Comparison of ENCODE assay signal across 1 cellular context in the genomic region with DNA sequence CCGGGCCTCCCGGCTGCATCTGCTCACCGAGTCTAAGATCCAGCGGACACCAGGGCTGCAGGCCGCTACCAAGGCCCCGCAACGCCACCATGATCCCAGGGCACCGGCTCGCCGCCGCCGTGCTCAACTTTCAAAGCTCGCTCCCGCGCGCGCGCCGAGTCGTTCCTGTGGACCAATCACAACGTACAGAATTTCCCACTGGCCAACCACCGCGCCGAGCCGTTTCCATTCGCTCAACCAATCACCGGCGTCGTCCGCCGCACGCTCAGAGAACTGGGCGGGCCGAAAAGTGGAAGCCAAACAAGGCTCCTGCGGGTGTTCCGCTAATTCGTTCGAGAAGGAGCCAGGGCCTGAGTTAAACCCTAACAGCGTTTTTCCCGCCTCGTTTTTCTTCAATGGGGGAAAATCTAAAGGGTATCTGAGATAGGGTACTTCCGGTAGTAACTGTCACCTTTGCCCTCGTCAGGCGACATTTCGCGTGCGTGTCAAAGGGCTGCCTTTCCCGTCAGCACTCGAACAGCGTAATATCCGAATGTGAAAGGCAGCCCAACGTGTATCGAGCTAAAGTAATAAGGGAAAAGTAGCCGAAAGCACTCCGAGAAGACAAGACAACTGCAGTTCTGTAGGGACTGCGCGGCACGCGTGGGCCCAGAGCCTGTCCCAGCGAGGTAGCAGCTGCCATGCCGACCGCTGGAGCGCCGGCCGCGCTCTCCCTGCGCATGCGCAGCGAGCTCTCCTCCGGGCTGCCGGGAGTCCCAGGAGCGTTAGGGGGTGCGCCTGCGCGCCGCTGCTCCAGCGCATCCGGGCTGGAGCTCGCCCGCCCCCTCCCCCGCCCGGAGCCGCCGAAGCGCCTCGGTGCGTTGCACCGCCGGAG.
A peak's percentile ranks its signal among the peaks of the same experiment; 100 is the strongest.
TF ChIP-seq lines count a peak whose summit lies in the region.

A gene with protein sequence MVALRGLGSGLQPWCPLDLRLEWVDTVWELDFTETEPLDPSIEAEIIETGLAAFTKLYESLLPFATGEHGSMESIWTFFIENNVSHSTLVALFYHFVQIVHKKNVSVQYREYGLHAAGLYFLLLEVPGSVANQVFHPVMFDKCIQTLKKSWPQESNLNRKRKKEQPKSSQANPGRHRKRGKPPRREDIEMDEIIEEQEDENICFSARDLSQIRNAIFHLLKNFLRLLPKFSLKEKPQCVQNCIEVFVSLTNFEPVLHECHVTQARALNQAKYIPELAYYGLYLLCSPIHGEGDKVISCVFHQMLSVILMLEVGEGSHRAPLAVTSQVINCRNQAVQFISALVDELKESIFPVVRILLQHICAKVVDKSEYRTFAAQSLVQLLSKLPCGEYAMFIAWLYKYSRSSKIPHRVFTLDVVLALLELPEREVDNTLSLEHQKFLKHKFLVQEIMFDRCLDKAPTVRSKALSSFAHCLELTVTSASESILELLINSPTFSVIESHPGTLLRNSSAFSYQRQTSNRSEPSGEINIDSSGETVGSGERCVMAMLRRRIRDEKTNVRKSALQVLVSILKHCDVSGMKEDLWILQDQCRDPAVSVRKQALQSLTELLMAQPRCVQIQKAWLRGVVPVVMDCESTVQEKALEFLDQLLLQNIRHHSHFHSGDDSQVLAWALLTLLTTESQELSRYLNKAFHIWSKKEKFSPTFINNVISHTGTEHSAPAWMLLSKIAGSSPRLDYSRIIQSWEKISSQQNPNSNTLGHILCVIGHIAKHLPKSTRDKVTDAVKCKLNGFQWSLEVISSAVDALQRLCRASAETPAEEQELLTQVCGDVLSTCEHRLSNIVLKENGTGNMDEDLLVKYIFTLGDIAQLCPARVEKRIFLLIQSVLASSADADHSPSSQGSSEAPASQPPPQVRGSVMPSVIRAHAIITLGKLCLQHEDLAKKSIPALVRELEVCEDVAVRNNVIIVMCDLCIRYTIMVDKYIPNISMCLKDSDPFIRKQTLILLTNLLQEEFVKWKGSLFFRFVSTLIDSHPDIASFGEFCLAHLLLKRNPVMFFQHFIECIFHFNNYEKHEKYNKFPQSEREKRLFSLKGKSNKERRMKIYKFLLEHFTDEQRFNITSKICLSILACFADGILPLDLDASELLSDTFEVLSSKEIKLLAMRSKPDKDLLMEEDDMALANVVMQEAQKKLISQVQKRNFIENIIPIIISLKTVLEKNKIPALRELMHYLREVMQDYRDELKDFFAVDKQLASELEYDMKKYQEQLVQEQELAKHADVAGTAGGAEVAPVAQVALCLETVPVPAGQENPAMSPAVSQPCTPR (N-terminal part only) (minus strand): TSS at position 132 of the 874 bp plus-strand sequence. CDS start 41 bp downstream, at position 91.
A gene (plus strand): TSS at position 836 of the 874 bp plus-strand sequence. CDS start 452 bp downstream, outside the sequence.

TF ChIP-seq in HepG2, 621 proteins besides CTCF, POLR2A, EP300 and RAD21 (continued from another document and continues in another):
- TF ChIP-seq, protein P1, sequence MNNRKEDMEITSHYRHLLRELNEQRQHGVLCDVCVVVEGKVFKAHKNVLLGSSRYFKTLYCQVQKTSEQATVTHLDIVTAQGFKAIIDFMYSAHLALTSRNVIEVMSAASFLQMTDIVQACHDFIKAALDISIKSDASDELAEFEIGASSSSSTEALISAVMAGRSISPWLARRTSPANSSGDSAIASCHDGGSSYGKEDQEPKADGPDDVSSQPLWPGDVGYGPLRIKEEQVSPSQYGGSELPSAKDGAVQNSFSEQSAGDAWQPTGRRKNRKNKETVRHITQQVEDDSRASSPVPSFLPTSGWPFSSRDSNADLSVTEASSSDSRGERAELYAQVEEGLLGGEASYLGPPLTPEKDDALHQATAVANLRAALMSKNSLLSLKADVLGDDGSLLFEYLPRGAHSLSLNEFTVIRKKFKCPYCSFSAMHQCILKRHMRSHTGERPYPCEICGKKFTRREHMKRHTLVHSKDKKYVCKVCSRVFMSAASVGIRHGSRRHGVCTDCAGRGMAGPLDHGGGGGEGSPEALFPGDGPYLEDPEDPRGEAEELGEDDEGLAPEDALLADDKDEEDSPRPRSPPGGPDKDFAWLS (CRISPR knock-in tag; IDR thresholded peaks at IDR 0.05; ENCODE audit: borderline replicate concordance): no peak
- TF ChIP-seq, protein P2, sequence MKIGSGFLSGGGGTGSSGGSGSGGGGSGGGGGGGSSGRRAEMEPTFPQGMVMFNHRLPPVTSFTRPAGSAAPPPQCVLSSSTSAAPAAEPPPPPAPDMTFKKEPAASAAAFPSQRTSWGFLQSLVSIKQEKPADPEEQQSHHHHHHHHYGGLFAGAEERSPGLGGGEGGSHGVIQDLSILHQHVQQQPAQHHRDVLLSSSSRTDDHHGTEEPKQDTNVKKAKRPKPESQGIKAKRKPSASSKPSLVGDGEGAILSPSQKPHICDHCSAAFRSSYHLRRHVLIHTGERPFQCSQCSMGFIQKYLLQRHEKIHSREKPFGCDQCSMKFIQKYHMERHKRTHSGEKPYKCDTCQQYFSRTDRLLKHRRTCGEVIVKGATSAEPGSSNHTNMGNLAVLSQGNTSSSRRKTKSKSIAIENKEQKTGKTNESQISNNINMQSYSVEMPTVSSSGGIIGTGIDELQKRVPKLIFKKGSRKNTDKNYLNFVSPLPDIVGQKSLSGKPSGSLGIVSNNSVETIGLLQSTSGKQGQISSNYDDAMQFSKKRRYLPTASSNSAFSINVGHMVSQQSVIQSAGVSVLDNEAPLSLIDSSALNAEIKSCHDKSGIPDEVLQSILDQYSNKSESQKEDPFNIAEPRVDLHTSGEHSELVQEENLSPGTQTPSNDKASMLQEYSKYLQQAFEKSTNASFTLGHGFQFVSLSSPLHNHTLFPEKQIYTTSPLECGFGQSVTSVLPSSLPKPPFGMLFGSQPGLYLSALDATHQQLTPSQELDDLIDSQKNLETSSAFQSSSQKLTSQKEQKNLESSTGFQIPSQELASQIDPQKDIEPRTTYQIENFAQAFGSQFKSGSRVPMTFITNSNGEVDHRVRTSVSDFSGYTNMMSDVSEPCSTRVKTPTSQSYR (CRISPR knock-in tag; IDR thresholded peaks at IDR 0.05; ENCODE audit: borderline replicate concordance): 0 out of 2 replicates have a peak, but pooled peaks have one; percentile 8
- peak; percentile 16; the same call in 1 of the 2 replicates for TF ChIP-seq CREM (IDR thresholded peaks at IDR 0.05)
- TF ChIP-seq CREM (CRISPR knock-in tag; IDR thresholded peaks at IDR 0.05): no peak
- no peak for TF ChIP-seq MTF2 (CRISPR knock-in tag; IDR thresholded peaks at IDR 0.05; ENCODE audit: borderline replicate concordance)
- TF ChIP-seq ZBTB7A (CRISPR knock-in tag; IDR thresholded peaks at IDR 0.05): 0 out of 2 replicates have a peak, but pooled peaks have one; percentile 20
- TF ChIP-seq, protein P3, sequence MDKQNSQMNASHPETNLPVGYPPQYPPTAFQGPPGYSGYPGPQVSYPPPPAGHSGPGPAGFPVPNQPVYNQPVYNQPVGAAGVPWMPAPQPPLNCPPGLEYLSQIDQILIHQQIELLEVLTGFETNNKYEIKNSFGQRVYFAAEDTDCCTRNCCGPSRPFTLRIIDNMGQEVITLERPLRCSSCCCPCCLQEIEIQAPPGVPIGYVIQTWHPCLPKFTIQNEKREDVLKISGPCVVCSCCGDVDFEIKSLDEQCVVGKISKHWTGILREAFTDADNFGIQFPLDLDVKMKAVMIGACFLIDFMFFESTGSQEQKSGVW (CRISPR knock-in tag; IDR thresholded peaks at IDR 0.05; ENCODE audit: borderline replicate concordance): 0 out of 2 replicates have a peak, but pooled peaks have one; percentile 62
- TF ChIP-seq ZNF138 (CRISPR knock-in tag; IDR thresholded peaks at IDR 0.05; ENCODE audit: low read depth): peak; percentile 72
- 0 out of 2 replicates have a peak, but pooled peaks have one; percentile 43 for TF ChIP-seq ZNF567 (CRISPR knock-in tag; IDR thresholded peaks at IDR 0.05; ENCODE audit: borderline replicate concordance)
- TF ChIP-seq, protein P4, sequence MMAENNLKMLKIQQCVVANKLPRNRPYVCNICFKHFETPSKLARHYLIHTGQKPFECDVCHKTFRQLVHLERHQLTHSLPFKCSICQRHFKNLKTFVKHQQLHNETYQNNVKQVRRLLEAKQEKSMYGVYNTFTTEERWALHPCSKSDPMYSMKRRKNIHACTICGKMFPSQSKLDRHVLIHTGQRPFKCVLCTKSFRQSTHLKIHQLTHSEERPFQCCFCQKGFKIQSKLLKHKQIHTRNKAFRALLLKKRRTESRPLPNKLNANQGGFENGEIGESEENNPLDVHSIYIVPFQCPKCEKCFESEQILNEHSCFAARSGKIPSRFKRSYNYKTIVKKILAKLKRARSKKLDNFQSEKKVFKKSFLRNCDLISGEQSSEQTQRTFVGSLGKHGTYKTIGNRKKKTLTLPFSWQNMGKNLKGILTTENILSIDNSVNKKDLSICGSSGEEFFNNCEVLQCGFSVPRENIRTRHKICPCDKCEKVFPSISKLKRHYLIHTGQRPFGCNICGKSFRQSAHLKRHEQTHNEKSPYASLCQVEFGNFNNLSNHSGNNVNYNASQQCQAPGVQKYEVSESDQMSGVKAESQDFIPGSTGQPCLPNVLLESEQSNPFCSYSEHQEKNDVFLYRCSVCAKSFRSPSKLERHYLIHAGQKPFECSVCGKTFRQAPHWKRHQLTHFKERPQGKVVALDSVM (CRISPR knock-in tag; IDR thresholded peaks at IDR 0.05): peak; percentile 26
- peak; percentile 29 for TF ChIP-seq RXRA (CRISPR knock-in tag; IDR thresholded peaks at IDR 0.05)
- TF ChIP-seq ZNF543 (CRISPR knock-in tag; IDR thresholded peaks at IDR 0.05): 0 out of 2 replicates have a peak, but pooled peaks have one; percentile 40
- TF ChIP-seq PHF21A (CRISPR knock-in tag; IDR thresholded peaks at IDR 0.05): peak; percentile 80
- peak; percentile 53; the same call in 1 of the 2 replicates for TF ChIP-seq ZNF614 (CRISPR knock-in tag; IDR thresholded peaks at IDR 0.05; ENCODE audit: borderline replicate concordance)
- TF ChIP-seq, protein P5, sequence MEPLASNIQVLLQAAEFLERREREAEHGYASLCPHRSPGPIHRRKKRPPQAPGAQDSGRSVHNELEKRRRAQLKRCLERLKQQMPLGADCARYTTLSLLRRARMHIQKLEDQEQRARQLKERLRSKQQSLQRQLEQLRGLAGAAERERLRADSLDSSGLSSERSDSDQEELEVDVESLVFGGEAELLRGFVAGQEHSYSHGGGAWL (CRISPR knock-in tag; IDR thresholded peaks at IDR 0.05): peak; percentile 77
- peak; percentile 84; the same call in 1 of the 2 replicates for TF ChIP-seq ZNF317 (CRISPR knock-in tag; IDR thresholded peaks at IDR 0.05)
- no peak for TF ChIP-seq SUZ12 (IDR thresholded peaks at IDR 0.05; ENCODE audit: low read depth, low read length)
- TF ChIP-seq ZNF124 (CRISPR knock-in tag; IDR thresholded peaks at IDR 0.05): no peak; the same call in none of the 2 replicates
- TF ChIP-seq, protein P6, sequence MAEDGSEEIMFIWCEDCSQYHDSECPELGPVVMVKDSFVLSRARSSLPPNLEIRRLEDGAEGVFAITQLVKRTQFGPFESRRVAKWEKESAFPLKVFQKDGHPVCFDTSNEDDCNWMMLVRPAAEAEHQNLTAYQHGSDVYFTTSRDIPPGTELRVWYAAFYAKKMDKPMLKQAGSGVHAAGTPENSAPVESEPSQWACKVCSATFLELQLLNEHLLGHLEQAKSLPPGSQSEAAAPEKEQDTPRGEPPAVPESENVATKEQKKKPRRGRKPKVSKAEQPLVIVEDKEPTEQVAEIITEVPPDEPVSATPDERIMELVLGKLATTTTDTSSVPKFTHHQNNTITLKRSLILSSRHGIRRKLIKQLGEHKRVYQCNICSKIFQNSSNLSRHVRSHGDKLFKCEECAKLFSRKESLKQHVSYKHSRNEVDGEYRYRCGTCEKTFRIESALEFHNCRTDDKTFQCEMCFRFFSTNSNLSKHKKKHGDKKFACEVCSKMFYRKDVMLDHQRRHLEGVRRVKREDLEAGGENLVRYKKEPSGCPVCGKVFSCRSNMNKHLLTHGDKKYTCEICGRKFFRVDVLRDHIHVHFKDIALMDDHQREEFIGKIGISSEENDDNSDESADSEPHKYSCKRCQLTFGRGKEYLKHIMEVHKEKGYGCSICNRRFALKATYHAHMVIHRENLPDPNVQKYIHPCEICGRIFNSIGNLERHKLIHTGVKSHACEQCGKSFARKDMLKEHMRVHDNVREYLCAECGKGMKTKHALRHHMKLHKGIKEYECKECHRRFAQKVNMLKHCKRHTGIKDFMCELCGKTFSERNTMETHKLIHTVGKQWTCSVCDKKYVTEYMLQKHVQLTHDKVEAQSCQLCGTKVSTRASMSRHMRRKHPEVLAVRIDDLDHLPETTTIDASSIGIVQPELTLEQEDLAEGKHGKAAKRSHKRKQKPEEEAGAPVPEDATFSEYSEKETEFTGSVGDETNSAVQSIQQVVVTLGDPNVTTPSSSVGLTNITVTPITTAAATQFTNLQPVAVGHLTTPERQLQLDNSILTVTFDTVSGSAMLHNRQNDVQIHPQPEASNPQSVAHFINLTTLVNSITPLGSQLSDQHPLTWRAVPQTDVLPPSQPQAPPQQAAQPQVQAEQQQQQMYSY (CRISPR knock-in tag; IDR thresholded peaks at IDR 0.05): 0 out of 2 replicates have a peak, but pooled peaks have one; percentile 29
- TF ChIP-seq KLF16 (CRISPR knock-in tag; IDR thresholded peaks at IDR 0.05): peak in 1 of 2 experiments; percentile 25; a peak in 2 of 4 replicates
- no peak for TF ChIP-seq ZNF354B (CRISPR knock-in tag; IDR thresholded peaks at IDR 0.05)
- TF ChIP-seq ZNF253 (CRISPR knock-in tag; IDR thresholded peaks at IDR 0.05; ENCODE audit: borderline replicate concordance): no peak
- no peak for TF ChIP-seq MZF1 (CRISPR knock-in tag; IDR thresholded peaks at IDR 0.05; ENCODE audit: borderline replicate concordance)
- TF ChIP-seq ZSCAN21 (CRISPR knock-in tag; IDR thresholded peaks at IDR 0.05; ENCODE audit: borderline replicate concordance): 0 out of 2 replicates have a peak, but pooled peaks have one; percentile 51
- TF ChIP-seq IKZF4 (CRISPR knock-in tag; IDR thresholded peaks at IDR 0.05; ENCODE audit: borderline replicate concordance, low read depth, not compliant biosample characterization): no peak
- peak; percentile 8; the same call in 1 of the 2 replicates for TF ChIP-seq PRMT3 (CRISPR knock-in tag; IDR thresholded peaks at IDR 0.05; ENCODE audit: borderline replicate concordance, low read depth)
- TF ChIP-seq ZNF605 (CRISPR knock-in tag; IDR thresholded peaks at IDR 0.05): peak; percentile 84; the same call in 1 of the 2 replicates
- TF ChIP-seq KDM4B (CRISPR knock-in tag; IDR thresholded peaks at IDR 0.05): no peak; the same call in 1 of the 2 replicates
- peak; percentile 32; the same call in 1 of the 2 replicates for TF ChIP-seq RFX3 (CRISPR knock-in tag; IDR thresholded peaks at IDR 0.05)
- TF ChIP-seq, protein P7, sequence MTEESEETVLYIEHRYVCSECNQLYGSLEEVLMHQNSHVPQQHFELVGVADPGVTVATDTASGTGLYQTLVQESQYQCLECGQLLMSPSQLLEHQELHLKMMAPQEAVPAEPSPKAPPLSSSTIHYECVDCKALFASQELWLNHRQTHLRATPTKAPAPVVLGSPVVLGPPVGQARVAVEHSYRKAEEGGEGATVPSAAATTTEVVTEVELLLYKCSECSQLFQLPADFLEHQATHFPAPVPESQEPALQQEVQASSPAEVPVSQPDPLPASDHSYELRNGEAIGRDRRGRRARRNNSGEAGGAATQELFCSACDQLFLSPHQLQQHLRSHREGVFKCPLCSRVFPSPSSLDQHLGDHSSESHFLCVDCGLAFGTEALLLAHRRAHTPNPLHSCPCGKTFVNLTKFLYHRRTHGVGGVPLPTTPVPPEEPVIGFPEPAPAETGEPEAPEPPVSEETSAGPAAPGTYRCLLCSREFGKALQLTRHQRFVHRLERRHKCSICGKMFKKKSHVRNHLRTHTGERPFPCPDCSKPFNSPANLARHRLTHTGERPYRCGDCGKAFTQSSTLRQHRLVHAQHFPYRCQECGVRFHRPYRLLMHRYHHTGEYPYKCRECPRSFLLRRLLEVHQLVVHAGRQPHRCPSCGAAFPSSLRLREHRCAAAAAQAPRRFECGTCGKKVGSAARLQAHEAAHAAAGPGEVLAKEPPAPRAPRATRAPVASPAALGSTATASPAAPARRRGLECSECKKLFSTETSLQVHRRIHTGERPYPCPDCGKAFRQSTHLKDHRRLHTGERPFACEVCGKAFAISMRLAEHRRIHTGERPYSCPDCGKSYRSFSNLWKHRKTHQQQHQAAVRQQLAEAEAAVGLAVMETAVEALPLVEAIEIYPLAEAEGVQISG (CRISPR knock-in tag; IDR thresholded peaks at IDR 0.05): peak; percentile 59
- TF ChIP-seq KDM6A (CRISPR knock-in tag; IDR thresholded peaks at IDR 0.05; ENCODE audit: low read depth): no peak
